In the genomic region with DNA sequence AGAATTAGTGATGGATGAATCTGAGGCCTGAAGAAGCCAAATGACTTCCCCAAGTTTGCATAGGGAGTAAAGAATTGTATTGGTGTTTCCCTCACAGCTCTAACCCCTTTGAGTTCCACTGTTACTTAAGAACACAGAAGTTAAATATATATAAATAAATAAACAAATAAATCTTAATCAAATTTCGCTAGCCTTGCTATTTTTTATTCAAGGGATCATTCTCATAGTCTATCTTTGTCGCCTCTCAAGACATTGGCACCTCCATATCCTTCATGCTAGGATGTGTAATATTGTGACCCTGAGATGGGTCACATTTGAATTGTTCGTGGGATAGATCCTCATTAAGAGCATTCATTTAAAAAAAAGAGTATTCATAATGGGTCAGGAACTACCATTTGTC, we compare ENCODE assay signal across 8 cellular contexts.
"Had no signal": no experiment of that assay in that cellular context is flagged by ENCODE, and none has a peak within 500 bp of the region (broad histone marks: within the 10 kb centered on the region; RNA-seq: fewer than 3 reads in every experiment).

No MANE protein-coding gene starts in this region.

- ATAC-seq: GM12878 had no signal

- H3K4me3 ChIP-seq: GM12878 had no signal

- FAIRE-seq: G401.6, GM12878, GM12891, GM12892, GM18507, GM19239 had no signal

- DNase-seq: GDM1, GF-D8 had no signal
